15 cellular contexts compared by ENCODE assay signal in the genomic region with DNA sequence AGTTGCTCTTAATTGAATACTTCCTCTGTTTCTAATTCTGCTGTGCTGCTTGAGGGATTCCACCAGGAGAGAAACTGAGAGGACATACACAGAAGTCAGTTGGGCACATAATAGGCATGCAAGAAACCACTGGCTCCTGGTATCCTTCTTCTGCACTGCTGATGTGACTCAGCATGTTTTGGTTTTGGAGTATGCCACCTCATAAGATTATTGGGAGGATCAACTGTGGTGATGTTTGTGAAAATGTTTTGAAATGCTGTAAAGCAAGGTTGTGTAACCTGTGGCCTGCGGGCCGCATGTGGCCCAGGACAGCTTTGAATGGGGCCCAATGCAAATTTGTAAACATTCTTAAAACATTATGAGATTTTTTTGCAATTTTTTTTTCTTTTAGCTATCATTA.
A peak's percentile ranks its signal among the peaks of the same experiment; 100 is the strongest.
DNase-seq lines count a peak whose midpoint lies in the region; ATAC-seq and TF ChIP-seq lines count a peak whose summit lies in the region.
"Had no signal": no experiment of that assay in that cellular context is flagged by ENCODE, and none has a peak within 500 bp of the region (broad histone marks: within the 10 kb centered on the region; RNA-seq: fewer than 3 reads in every experiment).

No MANE protein-coding gene starts in this region.

- H3K4me3 ChIP-seq in GM23248 (no peak overlapping the region), epithelial cell of esophagus (ENCODE audit: low read length) (no peak overlapping the region), gastrocnemius medialis (no peak overlapping the region)
- H3K4me3 ChIP-seq: uterus had no signal

- H3F3A ChIP-seq in GM23248 (ENCODE audit: insufficient read depth), result 0 out of 2 replicates have a peak, but pooled peaks cover 8% of the 10 kb centered on the region

- no peak overlapping the region for H3K9ac ChIP-seq in GM23248

- intact Hi-C loops in gastrocnemius medialis (cut with DNase I; ENCODE audit: low total_unique reads), result loop anchor here (1.0 to 5.0 kb wide), 2 partner anchors 50 to 234 kb away; a partner anchor contains a TSS

- no peaks in the 10 kb centered on the region for H3K36me3 Mint-ChIP-seq in T-cell
- H3K36me3 Mint-ChIP-seq: activated naive CD4-positive, alpha-beta T cell treated with anti-CD3 and anti-CD28 coated beads, Interleukin-2, amount 10 ng/mL, durations not matched to agents 7 days and 5 days had no signal

- H4K20me1 ChIP-seq in GM23248 (ENCODE audit: insufficient read depth), result no peaks in the 10 kb centered on the region

- no peak overlapping the region for H3K4me3 Mint-ChIP-seq in T-cell
- H3K4me3 Mint-ChIP-seq: activated CD4-positive, alpha-beta memory T cell treated with anti-CD3 and anti-CD28 coated beads, Interleukin-2, amount 10 ng/mL, durations not matched to agents 7 days and 5 days; activated naive CD4-positive, alpha-beta T cell treated with anti-CD3 and anti-CD28 coated beads, Interleukin-2, amount 10 ng/mL, durations not matched to agents 7 days and 5 days had no signal

- H3K27me3 Mint-ChIP-seq in T-cell, result peaks cover 0 to 4% of the 10 kb centered on the region in 2 donors

- no peak overlapping the region for H2AFZ ChIP-seq in GM23248

- no peaks in the 10 kb centered on the region for H3K79me2 ChIP-seq in GM23248 (ENCODE audit: insufficient read depth)

- WGBS in GM23248 (ENCODE audit: low coverage in 1 of 2, low lambda C conversion rate in 2 of 2, missing lambda C conversion rate in 2 of 2), 2 experiments, result 24 to 33% methylated on average over 2 of the region's 2 CpGs

- TF ChIP-seq CTCF in epithelial cell of esophagus (IDR thresholded peaks at IDR 0.05; ENCODE audit: insufficient read depth, low read depth, low read length, missing control alignments) (no peak), gastrocnemius medialis (IDR thresholded peaks at IDR 0.05 in 4 of 5, conservative IDR thresholded peaks at IDR 0.05 in 1 of 5) (no peak)

- POLR2A ChIA-PET in T-cell (lab: Charles Lee), result interaction anchor here in 1 of 2 donors (0.6 kb wide), 1 partner anchor 1016 kb away, joined by 3 read pairs; no protein-coding TSS in a partner anchor

- H3K27ac Mint-ChIP-seq in T-cell, result no peak overlapping the region
- H3K27ac Mint-ChIP-seq: activated CD4-positive, alpha-beta memory T cell treated with anti-CD3 and anti-CD28 coated beads, Interleukin-2, amount 10 ng/mL, durations not matched to agents 7 days and 5 days; activated naive CD4-positive, alpha-beta T cell treated with anti-CD3 and anti-CD28 coated beads, Interleukin-2, amount 10 ng/mL, durations not matched to agents 7 days and 5 days had no signal

- H3K4me2 ChIP-seq in GM23248 (ENCODE audit: unreplicated experiment), result no peak overlapping the region

- ATAC-seq in gastrocnemius medialis (peak; percentile 91 to 93), T-cell (replicated peaks in 1 of 4) (no peak), GM18858 (IDR thresholded peaks at IDR 0.05; ENCODE audit: unreplicated experiment) (no peak)

- H3K4me1 ChIP-seq in GM23248 (ENCODE audit: insufficient read depth) (peaks cover 10% of the 10 kb centered on the region), gastrocnemius medialis (peaks cover 19 to 24% of the 10 kb centered on the region in 2 donors)
- H3K4me1 ChIP-seq: uterus had no signal

- CTCF ChIA-PET in T-cell (lab: Charles Lee), result interaction anchor here in 1 of 2 donors (0.7 kb wide), 1 partner anchor 367 kb away, joined by 3 read pairs; no protein-coding TSS in a partner anchor

- H3K9me3 ChIP-seq in GM23248 (ENCODE audit: low read depth) (no peaks in the 10 kb centered on the region), gastrocnemius medialis (no peaks in the 10 kb centered on the region)
- H3K9me3 ChIP-seq: uterus had no signal

- no peaks in the 10 kb centered on the region for H3K9me3 Mint-ChIP-seq in T-cell
- H3K9me3 Mint-ChIP-seq: activated CD4-positive, alpha-beta memory T cell treated with anti-CD3 and anti-CD28 coated beads, Interleukin-2, amount 10 ng/mL, durations not matched to agents 7 days and 5 days; activated naive CD4-positive, alpha-beta T cell treated with anti-CD3 and anti-CD28 coated beads, Interleukin-2, amount 10 ng/mL, durations not matched to agents 7 days and 5 days had no signal

- no peaks in the 10 kb centered on the region for H3K27me3 ChIP-seq in GM23248 (replicated peaks; ENCODE audit: insufficient read depth)
- no peaks in the 10 kb centered on the region for H3K27me3 ChIP-seq in gastrocnemius medialis
- H3K27me3 ChIP-seq: uterus had no signal

- no peaks in the 10 kb centered on the region for H3K9me2 ChIP-seq in GM23248 (ENCODE audit: insufficient read depth)

- in situ Hi-C loops in GM23248 (cut with MboI) (no loop called here), gastrocnemius medialis (cut with MboI; ENCODE audit: low sequenced_read_pairs in 4 of 4) (no loop called here)

- no peak for TF ChIP-seq POLR2A in gastrocnemius medialis (IDR thresholded peaks at IDR 0.05)

- H3K36me3 ChIP-seq in GM23248 (ENCODE audit: low read depth), result no peaks in the 10 kb centered on the region
- H3K36me3 ChIP-seq in gastrocnemius medialis, result no peaks in the 10 kb centered on the region
- H3K36me3 ChIP-seq: uterus had no signal

- DNase-seq in GM23248 (peak; percentile 89), NOMO-1 treated with dmso at 0.1 percent for 144 hours (lab: John Stamatoyannopoulos, UW; ENCODE audit: unreplicated experiment) (peak; percentile 74), epithelial cell of esophagus (ENCODE audit: low read depth) (peak; percentile 86), gastrocnemius medialis (peak in 1 of 2 donors; percentile 40), SW480 (ENCODE audit: low spot score) (no peak), T-cell (no peak)
- DNase-seq: activated CD4-positive, alpha-beta memory T cell treated with anti-CD3 and anti-CD28 coated beads, Interleukin-2, amount 10 ng/mL, durations not matched to agents 7 days and 5 days; activated naive CD4-positive, alpha-beta T cell treated with anti-CD3 and anti-CD28 coated beads, Interleukin-2, amount 10 ng/mL, durations not matched to agents 7 days and 5 days; dermis blood vessel endothelial cell; DND-41; KG1; NCI-H345; small intestine; uterus had no signal

- H3K27ac ChIP-seq in GM23248 (peak overlapping the region; percentile 43), gastrocnemius medialis (peak overlapping the region; percentile 61 to 83 (median 75))
- H3K27ac ChIP-seq: uterus had no signal

- no peaks in the 10 kb centered on the region for H3K4me1 Mint-ChIP-seq in T-cell
- H3K4me1 Mint-ChIP-seq: activated CD4-positive, alpha-beta memory T cell treated with anti-CD3 and anti-CD28 coated beads, Interleukin-2, amount 10 ng/mL, durations not matched to agents 7 days and 5 days; activated naive CD4-positive, alpha-beta T cell treated with anti-CD3 and anti-CD28 coated beads, Interleukin-2, amount 10 ng/mL, durations not matched to agents 7 days and 5 days had no signal

Comparison
In these comparisons a context has a peak if more than half of its experiments do, and no peak if none do; other contexts are left out.
1. DNase-seq: peak in GM23248 (single experiment), NOMO-1 treated with dmso at 0.1 percent for 144 hours (single experiment) and epithelial cell of esophagus (single experiment); none in SW480 (single experiment) and T-cell (0 of 34).
2. ATAC-seq: peak in gastrocnemius medialis (2 of 2); none in T-cell (0 of 4) and GM18858 (single experiment).